Comparison of ENCODE assay signal across 29 cellular contexts in genomic region chr1:2518528-2518927, GRCh38. TPM values are rescaled to one million over a fixed set of nuclear protein-coding genes. Genes with fewer than 3 reads are reported as not detected.
"Had no signal": no experiment of that assay in that cellular context is flagged by ENCODE, and none has a peak within 500 bp of the region (broad histone marks: within the 10 kb centered on the region; RNA-seq: fewer than 3 reads in every experiment).

No MANE protein-coding gene starts in this region.

- H3K27ac ChIP-seq: adrenal gland, PC-9, RWPE1, WERI-Rb-1 had no signal

- H2AFZ ChIP-seq: PC-9 had no signal

- H3K9me3 ChIP-seq: adrenal gland had no signal

- H3K27me3 ChIP-seq: adrenal gland had no signal

- DNase-seq: activated CD4-positive, alpha-beta memory T cell treated with anti-CD3 and anti-CD28 coated beads, Interleukin-2, amount 10 ng/mL, durations not matched to agents 7 days and 5 days; activated CD4-positive, alpha-beta T cell treated with anti-CD3 and anti-CD28 coated beads for 1 hour; activated CD4-positive, alpha-beta T cell treated with anti-CD3 and anti-CD28 coated beads for 48 hours; activated CD4-positive, CD25-positive, alpha-beta regulatory T cell; activated CD8-positive, alpha-beta memory T cell treated with anti-CD3 and anti-CD28 coated beads for 24 hours; activated CD8-positive, alpha-beta memory T cell treated with anti-CD3 and anti-CD28 coated beads, Interleukin-2, amount 10 ng/mL, durations not matched to agents 7 days and 5 days; activated CD8-positive, alpha-beta memory T cell treated with anti-CD3 and anti-CD28 coated beads, Interleukin-2, amount 50 U/mL, for 48 hours; activated effector memory CD4-positive, alpha-beta T cell treated with Interleukin-2 at 50 U/mL for 16 hours; activated naive CD4-positive, alpha-beta T cell treated with anti-CD3 and anti-CD28 coated beads, Interleukin-2, amount 50 U/mL, for 16 hours; activated T-cell treated with anti-CD3 and anti-CD28 coated beads, Interleukin-2, amount 50 U/mL, for 48 hours; adrenal gland; central memory CD4-positive, alpha-beta T cell; NCI-H1092 treated with DMSO at 0.1 percent for 48 hours; NCI-H1417; NCI-H146; NCI-H187; NCI-H2029 treated with DMSO at 0.1 percent for 48 hours; NCI-H2107; NCI-H2171; NCI-H510A; NCI-H526; NCI-H748 treated with DMSO at 0.1 percent for 48 hours; PC-9; SW 1271; T-helper 1 cell; T-helper 2 cell; T-helper 9 cell; WERI-Rb-1 had no signal

- H3K4me3 ChIP-seq: adrenal gland, PC-9 had no signal

- H3K4me2 ChIP-seq: PC-9 had no signal

RNA-seq across cellular contexts. Expression of gene HES5, which starts 11.5 kb away (rescaled TPM):
- polyA plus RNA-seq: adrenal gland had no signal
